In genomic region chr5:133371371-133372155, GRCh38 we compare ENCODE assay signal across 16 cellular contexts.
DNase-seq lines count a peak whose midpoint lies in the region; ATAC-seq, FAIRE-seq and TF ChIP-seq lines count a peak whose summit lies in the region.
"Had no signal": no experiment of that assay in that cellular context is flagged by ENCODE, and none has a peak within 500 bp of the region (broad histone marks: within the 10 kb centered on the region; RNA-seq: fewer than 3 reads in every experiment).

No MANE protein-coding gene starts in this region.

- DNase-seq in DMS79 treated with DMSO at 0.1 percent for 48 hours (lab: John Stamatoyannopoulos, UW) (peak; percentile 4), DMS79 (lab: John Stamatoyannopoulos, UW) (no peak), LoVo (ENCODE audit: low spot score) (peak; percentile 52), mucosa of descending colon (no peak), D721Med (ENCODE audit: insufficient read length, low spot score) (no peak), NCI-H146 treated with DMSO at 0.1 percent for 48 hours (lab: John Stamatoyannopoulos, UW; ENCODE audit: unreplicated experiment) (no peak), body of pancreas (no peak)
- DNase-seq in activated CD8-positive, alpha-beta memory T cell treated with anti-CD3 and anti-CD28 coated beads, Interleukin-2, amount 50 U/mL, for 48 hours = peak; percentile 36
- DNase-seq: activated CD8-positive, alpha-beta T cell treated with anti-CD3 and anti-CD28 coated beads, Interleukin-2, amount 10 ng/mL, durations not matched to agents 7 days and 5 days; BE2C; DMS 273 treated with DMSO at 0.1 percent for 48 hours; mesenchymal stem cell; NCI-H1930 had no signal

- no peak for FAIRE-seq in D721Med (lab: Jason Lieb, UNC)

- no peak for TF ChIP-seq CTCF in mucosa of descending colon (IDR thresholded peaks at IDR 0.05)
- no peak for TF ChIP-seq CTCF in D721Med (IDR thresholded peaks at IDR 0.05; ENCODE audit: insufficient read depth, missing control alignments)
- TF ChIP-seq CTCF in body of pancreas (IDR thresholded peaks at IDR 0.05) = no peak

- H3K27ac ChIP-seq in body of pancreas = no peak overlapping the region
- H3K27ac ChIP-seq: 22Rv1, breast epithelium, suprapubic skin had no signal

- H3K4me3 ChIP-seq in mucosa of descending colon (no peak overlapping the region), body of pancreas (no peak overlapping the region)
- H3K4me3 ChIP-seq: breast epithelium, suprapubic skin had no signal

- H3K36me3 ChIP-seq in mucosa of descending colon (ENCODE audit: low read depth) (no peaks in the 10 kb centered on the region), body of pancreas (replicated peaks in 1 of 2; ENCODE audit: insufficient read depth in 1 of 2, low read depth in 2 of 2) (no peaks in the 10 kb centered on the region)
- H3K36me3 ChIP-seq: BE2C, breast epithelium, suprapubic skin had no signal

- intact Hi-C loops in mucosa of descending colon (cut with DNase I, micrococcal nuclease) (no loop called here), body of pancreas (cut with DNase I) (no loop called here)

- WGBS in body of pancreas, 2 donors = 82 to 85% methylated on average over 15 of the region's 15 CpGs

- H3K4me1 ChIP-seq in mucosa of descending colon (ENCODE audit: low read depth) = no peaks in the 10 kb centered on the region
- H3K4me1 ChIP-seq in body of pancreas = no peaks in the 10 kb centered on the region
- H3K4me1 ChIP-seq: BE2C, breast epithelium had no signal

- TF ChIP-seq POLR2A in body of pancreas (IDR thresholded peaks at IDR 0.05) = no peak

- H3K27me3 ChIP-seq in body of pancreas = no peaks in the 10 kb centered on the region
- H3K27me3 ChIP-seq: BE2C, breast epithelium, suprapubic skin had no signal

- peak; percentile 45 for ATAC-seq in mucosa of descending colon
- ATAC-seq in body of pancreas = no peak
- ATAC-seq: activated CD8-positive, alpha-beta T cell treated with anti-CD3 and anti-CD28 coated beads, Interleukin-2, amount 10 ng/mL, durations not matched to agents 7 days and 5 days had no signal

- no peaks in the 10 kb centered on the region for H3K9me3 ChIP-seq in mucosa of descending colon
- no peaks in the 10 kb centered on the region for H3K9me3 ChIP-seq in body of pancreas
- H3K9me3 ChIP-seq: BE2C, suprapubic skin had no signal

Comparison
In these comparisons a context has a peak if more than half of its experiments do, and no peak if none do; other contexts are left out.
1. DNase-seq: peak in DMS79 treated with DMSO at 0.1 percent for 48 hours (single experiment), LoVo (single experiment) and activated CD8-positive, alpha-beta memory T cell treated with anti-CD3 and anti-CD28 coated beads, Interleukin-2, amount 50 U/mL, for 48 hours (single experiment); none in DMS79 (single experiment), mucosa of descending colon (0 of 3), D721Med (single experiment), NCI-H146 treated with DMSO at 0.1 percent for 48 hours (single experiment) and body of pancreas (0 of 4).